1 cellular context compared by ENCODE assay signal in genomic region chr2:158457826-158458616, GRCh38.
TF ChIP-seq lines count a peak whose summit lies in the region.

No MANE protein-coding gene starts in this region.

TF ChIP-seq in K562, 482 proteins besides CTCF, POLR2A, EP300 and RAD21 (continued from another document and continues in another):
- TF ChIP-seq MGA (IDR thresholded peaks at IDR 0.05) (peak; percentile 10; the same call in 1 of the 2 replicates), ZNF644 (tag; IDR thresholded peaks at IDR 0.05; ENCODE audit: low read depth) (no peak), TAF7 (tag; IDR thresholded peaks at IDR 0.05) (no peak), EGR1 (conservative IDR thresholded peaks at IDR 0.05) (no peak), SMAD4 (CRISPR knock-in tag; conservative IDR thresholded peaks at IDR 0.05) (peak; percentile 67), STAT6 (CRISPR knock-in tag; IDR thresholded peaks at IDR 0.05) (peak; percentile 63), MITF (IDR thresholded peaks at IDR 0.05) (0 out of 2 replicates have a peak, but pooled peaks have one; percentile 32), SOX6 (IDR thresholded peaks at IDR 0.05) (peak; percentile 31; the same call in 1 of the 2 replicates), HMGN3 (IDR thresholded peaks at IDR 0.05; ENCODE audit: borderline replicate concordance, extremely low read depth, insufficient read length, low read depth, low read length) (peak; percentile 68), ZNF143 (CRISPR knock-in tag; IDR thresholded peaks at IDR 0.05) (0 out of 2 replicates have a peak, but pooled peaks have one; percentile 33), CLOCK (CRISPR knock-in tag; IDR thresholded peaks at IDR 0.05; ENCODE audit: borderline replicate concordance) (no peak), SUPT5H (IDR thresholded peaks at IDR 0.05) (no peak), THRA (IDR thresholded peaks at IDR 0.05) (no peak), ARID3A (IDR thresholded peaks at IDR 0.05; ENCODE audit: borderline replicate concordance, low read depth, low read length) (no peak), ZNF347 (CRISPR knock-in tag; IDR thresholded peaks at IDR 0.05; ENCODE audit: low read depth) (no peak), LEF1 (IDR thresholded peaks at IDR 0.05) (no peak), CUX1 (CRISPR knock-in tag; IDR thresholded peaks at IDR 0.05) (no peak), NCOA6 (IDR thresholded peaks at IDR 0.05) (no peak), U2AF1 (optimal IDR thresholded peaks at IDR 0.05; ENCODE audit: low read depth, low read length) (peak; percentile 16), NFXL1 (CRISPR knock-in tag; IDR thresholded peaks at IDR 0.05) (no peak), ZNF23 (CRISPR knock-in tag; IDR thresholded peaks at IDR 0.05) (no peak), ZNF444 (CRISPR knock-in tag; IDR thresholded peaks at IDR 0.05) (no peak), CAMTA2 (CRISPR knock-in tag; conservative IDR thresholded peaks at IDR 0.05) (no peak)
